11 cellular contexts compared by ENCODE assay signal in the genomic region with DNA sequence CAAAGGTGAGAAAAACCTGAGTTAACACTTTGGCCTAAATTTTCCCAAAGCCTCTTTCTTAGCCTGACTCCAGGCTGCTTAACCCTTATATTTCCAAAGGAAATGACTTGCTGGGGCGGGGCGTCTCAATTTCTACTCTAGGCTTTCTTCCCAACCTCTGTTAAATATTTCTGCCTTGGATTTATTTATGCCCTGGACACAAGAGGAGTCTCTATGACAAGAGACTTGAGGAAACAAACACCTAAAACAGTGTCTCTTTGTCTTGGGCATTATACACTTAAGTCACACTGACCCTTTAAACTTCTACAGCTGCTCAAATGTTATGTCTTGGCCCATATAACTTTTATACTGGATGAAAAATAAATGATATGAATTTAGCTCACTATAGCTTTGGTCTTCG. TPM values are rescaled to one million over a fixed set of nuclear protein-coding genes. Genes with fewer than 3 reads are reported as not detected.
DNase-seq lines count a peak whose midpoint lies in the region; ATAC-seq and TF ChIP-seq lines count a peak whose summit lies in the region.
"Had no signal": no experiment of that assay in that cellular context is flagged by ENCODE, and none has a peak within 500 bp of the region (broad histone marks: within the 10 kb centered on the region; RNA-seq: fewer than 3 reads in every experiment).

No MANE protein-coding gene starts in this region.

- H3K9me3 ChIP-seq in SK-N-SH (no peaks in the 10 kb centered on the region), OCI-LY3 (ENCODE audit: insufficient read depth, low read length) (no peaks in the 10 kb centered on the region), skeletal muscle satellite cell (replicated peaks; ENCODE audit: low read length) (no peaks in the 10 kb centered on the region)

- H3K79me2 ChIP-seq in SK-N-SH (ENCODE audit: insufficient read depth), result no peaks in the 10 kb centered on the region
- no peaks in the 10 kb centered on the region for H3K79me2 ChIP-seq in OCI-LY3 (ENCODE audit: low read length)

- H2AFZ ChIP-seq in SK-N-SH (ENCODE audit: low read depth) (peak overlapping the region; percentile 96), OCI-LY3 (ENCODE audit: low read depth, low read length) (no peak overlapping the region; the same call in 1 of the 2 replicates)

- no peaks in the 10 kb centered on the region for H3K9me2 ChIP-seq in SK-N-SH

- ATAC-seq in SK-N-SH treated with all-trans-retinoic acid at 6 μM for 48 hours (no peak), Right ventricle myocardium inferior (no peak), HG02852 (IDR thresholded peaks at IDR 0.05; ENCODE audit: unreplicated experiment) (no peak)

- H3F3A ChIP-seq in SK-N-SH (replicated peaks; ENCODE audit: insufficient read depth), result peaks cover 14% of the 10 kb centered on the region

- H4K20me1 ChIP-seq in SK-N-SH (ENCODE audit: insufficient read depth) (no peaks in the 10 kb centered on the region), OCI-LY3 (ENCODE audit: insufficient read depth, low read length) (no peaks in the 10 kb centered on the region)

- intact Hi-C loops in Right ventricle myocardium inferior (cut with DNase I), result no loop called here

- in situ Hi-C loops in brain microvascular endothelial cell (cut with HindIII; ENCODE audit: low pct_ligation_motif_present, low sequenced_read_pairs), result no loop called here

- TF ChIP-seq CTCF in SK-N-SH (IDR thresholded peaks at IDR 0.05) (no peak), OCI-LY3 (IDR thresholded peaks at IDR 0.05; ENCODE audit: low read depth, low read length) (no peak), brain microvascular endothelial cell (IDR thresholded peaks at IDR 0.05; ENCODE audit: low read depth, low read length, missing control alignments) (no peak)

- H3K9ac ChIP-seq in SK-N-SH (no peak overlapping the region), OCI-LY3 (ENCODE audit: low read length) (peak overlapping the region; percentile 65), skeletal muscle satellite cell (ENCODE audit: low read depth, low read length) (peak overlapping the region; percentile 12)

- no peak overlapping the region for H3K4me3 ChIP-seq in SK-N-SH (ENCODE audit: low read depth in 2 of 2, low read length in 1 of 2)
- peak overlapping the region; percentile 24 for H3K4me3 ChIP-seq in OCI-LY3 (ENCODE audit: low read length)
- no peak overlapping the region for H3K4me3 ChIP-seq in brain microvascular endothelial cell (ENCODE audit: low read depth, low read length)
- no peak overlapping the region for H3K4me3 ChIP-seq in skeletal muscle satellite cell (ENCODE audit: low read length)

- CTCF ChIA-PET in SK-N-SH (lab: Yijun Ruan, JAX), result interaction anchor here (0.6 to 1.3 kb wide), 2 partner anchors 258 to 509 kb away, joined by 3 to 5 read pairs; no protein-coding TSS in a partner anchor

- POLR2A ChIA-PET in SK-N-SH (lab: Yijun Ruan, JAX), result no interaction called here

- no peak for TF ChIP-seq RAD21 in SK-N-SH (IDR thresholded peaks at IDR 0.05; ENCODE audit: low read length)

- H3K27me3 ChIP-seq in SK-N-SH (ENCODE audit: insufficient read depth) (no peaks in the 10 kb centered on the region), OCI-LY3 (ENCODE audit: low read depth, low read length) (no peaks in the 10 kb centered on the region), brain microvascular endothelial cell (replicated peaks) (no peaks in the 10 kb centered on the region), skeletal muscle satellite cell (ENCODE audit: control insufficient read depth, insufficient read depth, low read length) (no peaks in the 10 kb centered on the region)

- H3K36me3 ChIP-seq in SK-N-SH (replicated peaks in 1 of 2; ENCODE audit: control insufficient read depth in 1 of 2, insufficient read depth in 2 of 2, low read length in 1 of 2) (no peaks in the 10 kb centered on the region), OCI-LY3 (replicated peaks; ENCODE audit: low read depth, low read length) (no peaks in the 10 kb centered on the region), brain microvascular endothelial cell (replicated peaks) (no peaks in the 10 kb centered on the region), skeletal muscle satellite cell (ENCODE audit: insufficient read depth, low read length) (no peaks in the 10 kb centered on the region)

- H3K27ac ChIP-seq in SK-N-SH (ENCODE audit: low read depth in 2 of 2, low read length in 1 of 2) (peak overlapping the region in 1 of 2 experiments; percentile 72; a peak in 2 of 4 replicates), OCI-LY3 (ENCODE audit: low read length) (peak overlapping the region; percentile 94), brain microvascular endothelial cell (peak overlapping the region; percentile 39)
- H3K27ac ChIP-seq: 22Rv1 had no signal

- no peak overlapping the region for H3K4me2 ChIP-seq in SK-N-SH
- peak overlapping the region; percentile 59 for H3K4me2 ChIP-seq in OCI-LY3 (ENCODE audit: low read length)
- peak overlapping the region; percentile 14 for H3K4me2 ChIP-seq in skeletal muscle satellite cell (ENCODE audit: low read length)

- DNase-seq in SK-N-SH (no peak), brain microvascular endothelial cell (no peak), NCI-H1092 (lab: John Stamatoyannopoulos, UW) (no peak), Right ventricle myocardium inferior (ENCODE audit: missing footprints) (no peak)
- DNase-seq: activated CD8-positive, alpha-beta memory T cell treated with anti-CD3 and anti-CD28 coated beads for 24 hours; SIG-M5 had no signal

- no peak for TF ChIP-seq EP300 in SK-N-SH (IDR thresholded peaks at IDR 0.05; ENCODE audit: borderline replicate concordance in 1 of 2, low read depth in 1 of 2, low read length in 1 of 2)

- H3K4me1 ChIP-seq in SK-N-SH (ENCODE audit: control insufficient read depth in 1 of 2, insufficient read depth in 2 of 2, low read depth in 1 of 2, low read length in 1 of 2) (peaks cover 0 to 24% of the 10 kb centered on the region in 2 experiments; a peak in 2 of 4 replicates), OCI-LY3 (ENCODE audit: low read length) (peaks cover 77% of the 10 kb centered on the region), skeletal muscle satellite cell (ENCODE audit: control insufficient read depth, insufficient read depth, low read length) (peaks cover 37% of the 10 kb centered on the region)

- WGBS in SK-N-SH (ENCODE audit: low lambda C conversion rate), result 94% methylated on average over 3 of the region's 3 CpGs

TF ChIP-seq in SK-N-SH, 30 proteins besides CTCF, POLR2A, EP300 and RAD21:
- TF ChIP-seq SMC3 (IDR thresholded peaks at IDR 0.05; ENCODE audit: low read depth, low read length) (no peak), EZH2phosphoT487 (IDR thresholded peaks at IDR 0.05; ENCODE audit: borderline replicate concordance, low read depth) (no peak), POLR2AphosphoS5 (IDR thresholded peaks at IDR 0.05; ENCODE audit: low read depth, low read length) (no peak), TEAD4 (IDR thresholded peaks at IDR 0.05; ENCODE audit: borderline replicate concordance, insufficient read depth) (no peak), MXI1 (IDR thresholded peaks at IDR 0.05; ENCODE audit: low read depth, low read length) (no peak), CHD2 (IDR thresholded peaks at IDR 0.05; ENCODE audit: low read length, partially characterized antibody) (no peak)

TF ChIP-seq in SK-N-SH treated with all-trans-retinoic acid at 6 μM for 48 hours, 23 proteins besides CTCF, POLR2A, EP300 and RAD21 (continues in another document):
- no peak for TF ChIP-seq OSR1 (CRISPR knock-in tag; IDR thresholded peaks at IDR 0.05)
- TF ChIP-seq ZFP3 (CRISPR knock-in tag; IDR thresholded peaks at IDR 0.05), result no peak
- TF ChIP-seq SNAI2 (CRISPR knock-in tag; IDR thresholded peaks at IDR 0.05), result no peak
- TF ChIP-seq, protein P1, sequence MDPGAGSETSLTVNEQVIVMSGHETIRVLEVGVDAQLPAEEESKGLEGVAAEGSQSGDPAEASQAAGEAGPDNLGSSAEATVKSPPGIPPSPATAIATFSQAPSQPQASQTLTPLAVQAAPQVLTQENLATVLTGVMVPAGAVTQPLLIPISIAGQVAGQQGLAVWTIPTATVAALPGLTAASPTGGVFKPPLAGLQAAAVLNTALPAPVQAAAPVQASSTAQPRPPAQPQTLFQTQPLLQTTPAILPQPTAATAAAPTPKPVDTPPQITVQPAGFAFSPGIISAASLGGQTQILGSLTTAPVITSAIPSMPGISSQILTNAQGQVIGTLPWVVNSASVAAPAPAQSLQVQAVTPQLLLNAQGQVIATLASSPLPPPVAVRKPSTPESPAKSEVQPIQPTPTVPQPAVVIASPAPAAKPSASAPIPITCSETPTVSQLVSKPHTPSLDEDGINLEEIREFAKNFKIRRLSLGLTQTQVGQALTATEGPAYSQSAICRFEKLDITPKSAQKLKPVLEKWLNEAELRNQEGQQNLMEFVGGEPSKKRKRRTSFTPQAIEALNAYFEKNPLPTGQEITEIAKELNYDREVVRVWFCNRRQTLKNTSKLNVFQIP (CRISPR knock-in tag; IDR thresholded peaks at IDR 0.05; ENCODE audit: borderline replicate concordance, low read depth), result no peak
- TF ChIP-seq ISL1 (CRISPR knock-in tag; IDR thresholded peaks at IDR 0.05), result no peak
- TF ChIP-seq, protein P2, sequence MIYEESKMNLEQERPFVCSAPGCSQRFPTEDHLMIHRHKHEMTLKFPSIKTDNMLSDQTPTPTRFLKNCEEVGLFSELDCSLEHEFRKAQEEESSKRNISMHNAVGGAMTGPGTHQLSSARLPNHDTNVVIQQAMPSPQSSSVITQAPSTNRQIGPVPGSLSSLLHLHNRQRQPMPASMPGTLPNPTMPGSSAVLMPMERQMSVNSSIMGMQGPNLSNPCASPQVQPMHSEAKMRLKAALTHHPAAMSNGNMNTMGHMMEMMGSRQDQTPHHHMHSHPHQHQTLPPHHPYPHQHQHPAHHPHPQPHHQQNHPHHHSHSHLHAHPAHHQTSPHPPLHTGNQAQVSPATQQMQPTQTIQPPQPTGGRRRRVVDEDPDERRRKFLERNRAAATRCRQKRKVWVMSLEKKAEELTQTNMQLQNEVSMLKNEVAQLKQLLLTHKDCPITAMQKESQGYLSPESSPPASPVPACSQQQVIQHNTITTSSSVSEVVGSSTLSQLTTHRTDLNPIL (CRISPR knock-in tag; IDR thresholded peaks at IDR 0.05; ENCODE audit: low read depth), result no peak
- no peak for TF ChIP-seq TOX (CRISPR knock-in tag; IDR thresholded peaks at IDR 0.05; ENCODE audit: borderline replicate concordance)
- TF ChIP-seq CSDC2 (CRISPR knock-in tag; IDR thresholded peaks at IDR 0.05), result no peak

RNA-seq across cellular contexts. Expression of a gene that starts 28.3 kb away (rescaled TPM):
- polyA plus RNA-seq in SK-N-SH (2012; rRNA removed), result 1.6 and 2.0 TPM in 2 replicates
- polyA plus RNA-seq in SK-N-SH (2012; cell fraction: cytosol; rRNA removed), result 2.5 and 3.1 TPM in 2 replicates
- 1.4 and 2.5 TPM in 2 replicates for polyA plus RNA-seq in SK-N-SH (2012; cell fraction: nucleus; rRNA removed)
- total RNA-seq in skeletal muscle satellite cell (2012; rRNA removed), result 11.8 and 15.7 TPM in 2 replicates
- 6.4 TPM for total RNA-seq in Right ventricle myocardium inferior
